In the genomic region with DNA sequence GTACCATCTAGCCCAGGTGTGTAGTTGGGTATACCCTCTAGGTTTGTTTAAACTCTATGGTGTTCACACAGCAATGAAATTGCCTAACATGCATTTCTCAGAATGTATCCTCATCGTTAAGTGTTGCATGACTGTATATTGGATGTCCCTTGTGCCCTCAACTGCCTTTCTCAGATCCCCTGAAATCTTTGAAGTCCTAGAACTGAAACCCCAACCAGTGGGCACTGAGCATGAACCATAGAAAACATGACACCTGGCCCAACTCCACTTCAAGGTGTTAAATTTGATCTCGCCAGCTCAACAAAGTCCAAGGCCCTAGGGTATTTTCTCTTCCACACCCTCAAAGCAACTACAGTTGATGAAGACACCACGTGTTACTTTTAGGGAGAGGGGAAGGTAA, we compare ENCODE assay signal across 34 cellular contexts. TPM values are rescaled to one million over a fixed set of nuclear protein-coding genes. Genes with fewer than 3 reads are reported as not detected.
"Had no signal": no experiment of that assay in that cellular context is flagged by ENCODE, and none has a peak within 500 bp of the region (broad histone marks: within the 10 kb centered on the region; RNA-seq: fewer than 3 reads in every experiment).

No MANE protein-coding gene starts in this region.

- H3K9me3 ChIP-seq: SJCRH30 had no signal

- H3K4me1 ChIP-seq: SJCRH30 had no signal

- H2AFZ ChIP-seq: PC-9 had no signal

- H3K27ac ChIP-seq: KMS-11, PC-9, RWPE1, SJCRH30, SK-N-MC had no signal

- H3K36me3 ChIP-seq: SJCRH30 had no signal

- ATAC-seq: Panc1, Right ventricle myocardium inferior, SK-N-SH treated with all-trans-retinoic acid at 6 μM for 48 hours had no signal

- H3K4me2 ChIP-seq: KMS-11, PC-9 had no signal

- H3K27me3 ChIP-seq: SJCRH30 had no signal

- H3K9ac ChIP-seq: KMS-11 had no signal

- H3K4me3 ChIP-seq: PC-9, SJCRH30, SK-N-MC had no signal

- DNase-seq: Karpas-422, KBM-7, NCI-H1048, NCI-H1092 treated with DMSO at 0.1 percent for 48 hours, NCI-H1105 treated with DMSO at 0.1 percent for 48 hours, NCI-H1417, NCI-H1436, NCI-H146, NCI-H1694, NCI-H187, NCI-H1930, NCI-H2029 treated with DMSO at 0.1 percent for 48 hours, NCI-H2081 treated with DMSO at 0.1 percent for 48 hours, NCI-H2107, NCI-H2171, NCI-H226, NCI-H446 treated with DMSO at 0.1 percent for 48 hours, NCI-H510A, NCI-H524, NCI-H526, NCI-H69, NCI-H748 treated with DMSO at 0.1 percent for 48 hours, NCI-H82, OCI-M1, PC-9, SHP77, SIG-M5, SJCRH30 had no signal

RNA-seq across cellular contexts. Expression of gene GPR143, which starts 35.6 kb away (rescaled TPM):
- total RNA-seq: PC-9, Right ventricle myocardium inferior, SJCRH30 had no signal
